ENCODE assay signal across 20 cellular contexts in the genomic region with DNA sequence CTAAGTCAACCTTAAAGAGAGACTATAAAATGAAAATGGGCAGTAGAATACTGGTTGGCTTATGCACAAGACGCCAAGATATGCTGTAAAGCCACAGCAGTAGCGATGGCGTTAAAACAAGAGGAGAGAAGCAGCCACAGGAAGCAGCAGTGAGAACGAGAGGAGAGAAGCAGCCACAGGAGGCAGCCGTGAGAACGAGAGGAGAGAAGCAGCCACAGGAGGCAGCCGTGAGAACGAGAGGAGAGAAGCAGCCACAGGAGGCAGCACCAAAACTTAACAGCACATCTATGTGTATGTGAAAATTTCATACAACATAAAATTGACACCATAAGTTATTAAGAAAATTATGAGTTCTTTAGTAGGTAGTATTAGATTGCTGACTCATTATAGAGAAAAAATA.
DNase-seq lines count a peak whose midpoint lies in the region; ATAC-seq, FAIRE-seq and TF ChIP-seq lines count a peak whose summit lies in the region.
"Had no signal": no experiment of that assay in that cellular context is flagged by ENCODE, and none has a peak within 500 bp of the region (broad histone marks: within the 10 kb centered on the region; RNA-seq: fewer than 3 reads in every experiment).

No MANE protein-coding gene starts in this region.

- H3K27ac Mint-ChIP-seq in endodermal cell (no peak overlapping the region), T-cell (no peak overlapping the region)
- no peak overlapping the region for H3K27ac Mint-ChIP-seq in activated T-cell treated with anti-CD3 and anti-CD28 coated beads, Interleukin-2, amount 50 U/mL, for 72 hours
- H3K27ac Mint-ChIP-seq: activated T-helper 17 cell treated with anti-CD3 and anti-CD28 coated beads, Interleukin-2, amount 50 U/mL, for 72 hours; CD8-positive, alpha-beta T cell; memory B cell; nephron progenitor cell had no signal

- H3K27me3 Mint-ChIP-seq in endodermal cell (ENCODE audit: insufficient read depth) (no peaks in the 10 kb centered on the region), T-cell (no peaks in the 10 kb centered on the region)
- H3K27me3 Mint-ChIP-seq in activated T-cell treated with anti-CD3 and anti-CD28 coated beads, Interleukin-2, amount 50 U/mL, for 72 hours (ENCODE audit: low read depth), result no peaks in the 10 kb centered on the region
- H3K27me3 Mint-ChIP-seq: activated T-helper 17 cell treated with anti-CD3 and anti-CD28 coated beads, Interleukin-2, amount 50 U/mL, for 72 hours; memory B cell had no signal

- CTCF ChIA-PET in T-cell (lab: Charles Lee), result no interaction called here

- H3K4me1 ChIP-seq in endodermal cell (ENCODE audit: control insufficient read depth, insufficient read depth, low read length), result peaks cover 3% of the 10 kb centered on the region
- no peaks in the 10 kb centered on the region for H3K4me1 ChIP-seq in small intestine (ENCODE audit: control insufficient read depth in 2 of 2, insufficient read depth in 1 of 2, low read depth in 1 of 2, low read length in 1 of 2)
- H3K4me1 ChIP-seq: upper lobe of right lung had no signal

- H3K9me3 Mint-ChIP-seq in endodermal cell, result peaks cover 5% of the 10 kb centered on the region
- peaks cover 2 to 8% (median 7%) of the 10 kb centered on the region in 3 donors for H3K9me3 Mint-ChIP-seq in T-cell
- peaks cover 1 to 2% of the 10 kb centered on the region in 2 donors for H3K9me3 Mint-ChIP-seq in activated T-cell treated with anti-CD3 and anti-CD28 coated beads, Interleukin-2, amount 50 U/mL, for 72 hours
- H3K9me3 Mint-ChIP-seq: nephron progenitor cell had no signal

- no peaks in the 10 kb centered on the region for H3K9me3 ChIP-seq in endodermal cell (ENCODE audit: control insufficient read depth, low read length)
- H3K9me3 ChIP-seq in small intestine (ENCODE audit: control insufficient read depth, low read depth), result no peaks in the 10 kb centered on the region
- H3K9me3 ChIP-seq: upper lobe of right lung had no signal

- FAIRE-seq in small intestine (lab: Jason Lieb, UNC), result no peak

- no peaks in the 10 kb centered on the region for H3K27me3 ChIP-seq in endodermal cell (ENCODE audit: control insufficient read depth, insufficient read depth, low read length, poor library complexity, severe bottlenecking)
- H3K27me3 ChIP-seq in small intestine (ENCODE audit: control insufficient read depth in 2 of 2, insufficient read depth in 2 of 2, low read length in 2 of 2), result no peaks in the 10 kb centered on the region
- H3K27me3 ChIP-seq: cardiac muscle cell, upper lobe of right lung had no signal

- ATAC-seq in T-cell (replicated peaks in 1 of 4) (no peak), HG03565 (IDR thresholded peaks at IDR 0.05; ENCODE audit: unreplicated experiment) (no peak)
- ATAC-seq in activated T-cell treated with anti-CD3 and anti-CD28 coated beads, Interleukin-2, amount 50 U/mL, for 72 hours (replicated peaks in 1 of 2), result no peak
- ATAC-seq: activated T-helper 17 cell treated with anti-CD3 and anti-CD28 coated beads, Interleukin-2, amount 50 U/mL, for 72 hours; CD8-positive, alpha-beta T cell; upper lobe of right lung had no signal

- H3K36me3 ChIP-seq in endodermal cell (ENCODE audit: control insufficient read depth, insufficient read depth, low read length) (no peaks in the 10 kb centered on the region), small intestine (ENCODE audit: control insufficient read depth in 2 of 2, insufficient read depth in 2 of 2, low read length in 2 of 2) (no peaks in the 10 kb centered on the region)
- H3K36me3 ChIP-seq: cardiac muscle cell, upper lobe of right lung had no signal

- no peak overlapping the region for H3K9ac ChIP-seq in endodermal cell (ENCODE audit: extremely low read depth, low read length, poor library complexity, severe bottlenecking)

- DNase-seq in ELR (ENCODE audit: low read depth) (peak; percentile 4), NCI-H460 (ENCODE audit: extremely low read depth, low read depth) (peak; percentile 1), endodermal cell (no peak), T-cell (no peak), small intestine (no peak)
- no peak for DNase-seq in activated T-cell treated with anti-CD3 and anti-CD28 coated beads, Interleukin-2, amount 50 U/mL, for 72 hours
- DNase-seq: activated CD4-positive, CD25-positive, alpha-beta regulatory T cell; CD8-positive, alpha-beta T cell; GF-D8; NCI-H1417 treated with DMSO at 0.1 percent for 48 hours; nephron progenitor cell; stimulated activated CD4-positive, alpha-beta T cell treated with anti-CD3 and anti-CD28 coated beads, Interleukin-12 subunit alpha, Interleukin-12 subunit beta, amount 100 ng/mL, for 4 hours; stimulated activated naive CD4-positive, alpha-beta T cell; T-helper 1 cell; upper lobe of right lung had no signal

- H3K4me1 Mint-ChIP-seq in endodermal cell (peaks cover 11% of the 10 kb centered on the region), T-cell (no peaks in the 10 kb centered on the region)
- no peaks in the 10 kb centered on the region for H3K4me1 Mint-ChIP-seq in activated T-cell treated with anti-CD3 and anti-CD28 coated beads, Interleukin-2, amount 50 U/mL, for 72 hours (ENCODE audit: low read depth)
- H3K4me1 Mint-ChIP-seq: activated T-helper 17 cell treated with anti-CD3 and anti-CD28 coated beads, Interleukin-2, amount 50 U/mL, for 72 hours; memory B cell; nephron progenitor cell had no signal

- 88 to 94% methylated on average over 3 to 8 of the region's 8 CpGs for WGBS in endodermal cell (ENCODE audit: insufficient coverage in 1 of 2, insufficient read length in 1 of 2), 2 experiments
- 71 to 78% (median 77%) methylated on average over 8 of the region's 8 CpGs for WGBS in small intestine, 3 donors

- no peak overlapping the region for H3K4me3 Mint-ChIP-seq in endodermal cell
- no peak overlapping the region for H3K4me3 Mint-ChIP-seq in T-cell
- no peak overlapping the region for H3K4me3 Mint-ChIP-seq in activated T-cell treated with anti-CD3 and anti-CD28 coated beads, Interleukin-2, amount 50 U/mL, for 72 hours
- H3K4me3 Mint-ChIP-seq: activated T-helper 17 cell treated with anti-CD3 and anti-CD28 coated beads, Interleukin-2, amount 50 U/mL, for 72 hours; CD8-positive, alpha-beta T cell; memory B cell; nephron progenitor cell had no signal

- H3K36me3 Mint-ChIP-seq in endodermal cell (ENCODE audit: low read depth) (no peaks in the 10 kb centered on the region), T-cell (no peaks in the 10 kb centered on the region)
- H3K36me3 Mint-ChIP-seq in activated T-cell treated with anti-CD3 and anti-CD28 coated beads, Interleukin-2, amount 50 U/mL, for 72 hours (ENCODE audit: insufficient read depth in 2 of 2), result no peaks in the 10 kb centered on the region
- H3K36me3 Mint-ChIP-seq: CD8-positive, alpha-beta T cell; memory B cell had no signal

- H3K27ac ChIP-seq in 22Rv1 (no peak overlapping the region), endodermal cell (ENCODE audit: low read depth, low read length) (no peak overlapping the region), small intestine (ENCODE audit: low read depth in 1 of 2, low read length in 1 of 2) (no peak overlapping the region)
- H3K27ac ChIP-seq: cardiac muscle cell, upper lobe of right lung had no signal

- no peak overlapping the region for H3K4me3 ChIP-seq in endodermal cell (ENCODE audit: low read length)
- no peak overlapping the region for H3K4me3 ChIP-seq in small intestine (ENCODE audit: low read depth in 1 of 2, low read length in 2 of 2)
- H3K4me3 ChIP-seq: cardiac muscle cell, upper lobe of right lung had no signal

- POLR2A ChIA-PET in T-cell (lab: Charles Lee), result no interaction called here

- TF ChIP-seq CTCF in 22Rv1 (IDR thresholded peaks at IDR 0.05) (peak; percentile 89), endodermal cell (conservative IDR thresholded peaks at IDR 0.05) (peak; percentile 59)

Comparison
In these comparisons a context has a peak if more than half of its experiments do, and no peak if none do; other contexts are left out.
1. DNase-seq: peak in ELR (single experiment) and NCI-H460 (single experiment); none in endodermal cell (single experiment), T-cell (0 of 34), small intestine (single experiment) and activated T-cell treated with anti-CD3 and anti-CD28 coated beads, Interleukin-2, amount 50 U/mL, for 72 hours (0 of 2).